Comparison of ENCODE assay signal across 28 cellular contexts in the genomic region with DNA sequence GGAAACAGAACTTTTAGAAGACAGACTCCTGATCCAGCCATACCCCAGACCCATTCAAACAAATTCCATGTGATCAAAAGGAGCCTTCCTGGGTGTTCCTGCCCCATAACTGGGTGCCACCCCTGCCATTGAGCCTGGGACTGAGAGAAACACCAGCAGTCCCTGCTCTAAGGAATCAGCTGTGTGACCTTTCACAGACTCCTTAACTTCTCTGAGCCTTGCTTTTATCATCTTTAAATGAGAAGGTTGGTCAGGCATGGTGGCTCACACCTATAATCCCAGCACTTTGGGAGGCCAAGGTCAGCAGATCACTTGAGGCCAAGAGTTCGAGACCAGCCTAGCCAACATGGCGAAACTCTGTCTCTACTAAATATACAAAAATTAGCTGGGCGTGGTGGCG. TPM values are rescaled to one million over a fixed set of nuclear protein-coding genes. Genes with fewer than 3 reads are reported as not detected.
"Had no signal": no experiment of that assay in that cellular context is flagged by ENCODE, and none has a peak within 500 bp of the region (broad histone marks: within the 10 kb centered on the region; RNA-seq: fewer than 3 reads in every experiment).

No MANE protein-coding gene starts in this region.

- H3K36me3 Mint-ChIP-seq: immature natural killer cell; naive thymus-derived CD8-positive, alpha-beta T cell; neural progenitor cell; stimulated activated effector memory CD8-positive, alpha-beta T cell treated with anti-CD3 and anti-CD28 coated beads, Interleukin-12 subunit alpha, Interleukin-12 subunit beta, amount 100 ng/mL, for 72 hours had no signal

- H2AFZ ChIP-seq: neural progenitor cell had no signal

- H3K27ac Mint-ChIP-seq: immature natural killer cell; neural progenitor cell; stimulated activated effector memory CD8-positive, alpha-beta T cell treated with anti-CD3 and anti-CD28 coated beads, Interleukin-12 subunit alpha, Interleukin-12 subunit beta, amount 100 ng/mL, for 72 hours had no signal

- ATAC-seq: left colon; left lung; lower lobe of right lung; naive thymus-derived CD8-positive, alpha-beta T cell; right cardiac atrium; stimulated activated effector memory CD8-positive, alpha-beta T cell treated with anti-CD3 and anti-CD28 coated beads, Interleukin-12 subunit alpha, Interleukin-12 subunit beta, amount 100 ng/mL, for 72 hours; stimulated activated naive CD8-positive, alpha-beta T cell treated with anti-CD3 and anti-CD28 coated beads, Interleukin-15, amount 100 ng/mL, for 72 hours had no signal

- H3K9me3 ChIP-seq: left lung, lower lobe of right lung, ovary, prostate gland, sigmoid colon, spleen, tibial nerve, upper lobe of left lung had no signal

- H3K27me3 ChIP-seq: neural progenitor cell, ovary, sigmoid colon, tibial nerve, upper lobe of left lung had no signal

- H3K27ac ChIP-seq: left lung, lower lobe of right lung, neural progenitor cell, ovary, prostate gland, sigmoid colon, spleen, tibial nerve, upper lobe of left lung had no signal

- H3K4me1 Mint-ChIP-seq: stimulated activated effector memory CD8-positive, alpha-beta T cell treated with anti-CD3 and anti-CD28 coated beads, Interleukin-12 subunit alpha, Interleukin-12 subunit beta, amount 100 ng/mL, for 72 hours had no signal

- H3K36me3 ChIP-seq: left lung, lower lobe of right lung, neural progenitor cell, ovary, prostate gland, sigmoid colon, spleen, tibial nerve, upper lobe of left lung had no signal

- DNase-seq: hypothalamus; immature natural killer cell; kidney; left colon; left lung; lower lobe of right lung; mammary epithelial cell; mesenchymal stem cell; naive thymus-derived CD8-positive, alpha-beta T cell; ovary; retina; right cardiac atrium; sigmoid colon; small intestine; stimulated activated CD4-positive, alpha-beta T cell treated with anti-CD3 and anti-CD28 coated beads, Interleukin-4, amount 100 ng/mL, for 24 hours; stimulated activated naive CD4-positive, alpha-beta T cell treated with Interleukin-2 at 50 U/mL for 16 hours; stimulated activated naive CD8-positive, alpha-beta T cell treated with anti-CD3 and anti-CD28 coated beads, Interleukin-15, amount 100 ng/mL, for 72 hours; substantia nigra; upper lobe of left lung had no signal

- FAIRE-seq: islet of Langerhans, kidney, small intestine had no signal

- H3K4me2 ChIP-seq: neural progenitor cell had no signal

- H3K9me3 Mint-ChIP-seq: immature natural killer cell; naive thymus-derived CD8-positive, alpha-beta T cell; nephron; neural progenitor cell; stimulated activated effector memory CD8-positive, alpha-beta T cell treated with anti-CD3 and anti-CD28 coated beads, Interleukin-12 subunit alpha, Interleukin-12 subunit beta, amount 100 ng/mL, for 72 hours; stimulated activated naive CD8-positive, alpha-beta T cell treated with anti-CD3 and anti-CD28 coated beads, Interleukin-15, amount 100 ng/mL, for 72 hours had no signal

- H3K9ac ChIP-seq: neural progenitor cell had no signal

- H3K4me3 ChIP-seq: left lung, lower lobe of right lung, neural progenitor cell, ovary, prostate gland, sigmoid colon, spleen, tibial nerve, upper lobe of left lung had no signal

- H3K4me3 Mint-ChIP-seq: immature natural killer cell; naive thymus-derived CD8-positive, alpha-beta T cell; nephron; stimulated activated effector memory CD8-positive, alpha-beta T cell treated with anti-CD3 and anti-CD28 coated beads, Interleukin-12 subunit alpha, Interleukin-12 subunit beta, amount 100 ng/mL, for 72 hours; stimulated activated naive CD8-positive, alpha-beta T cell treated with anti-CD3 and anti-CD28 coated beads, Interleukin-15, amount 100 ng/mL, for 72 hours had no signal

- H3K4me1 ChIP-seq: prostate gland had no signal

RNA-seq across cellular contexts. Expression of a gene that starts 20.6 kb away (rescaled TPM):
- total RNA-seq: kidney; left lung; liver; lower lobe of right lung; mucosa of gallbladder; naive thymus-derived CD8-positive, alpha-beta T cell; ovary; prostate gland; spleen; upper lobe of left lung had no signal
- polyA plus RNA-seq: immature natural killer cell; liver; naive thymus-derived CD8-positive, alpha-beta T cell; spleen had no signal
